Comparison of ENCODE assay signal across 20 cellular contexts in the genomic region with DNA sequence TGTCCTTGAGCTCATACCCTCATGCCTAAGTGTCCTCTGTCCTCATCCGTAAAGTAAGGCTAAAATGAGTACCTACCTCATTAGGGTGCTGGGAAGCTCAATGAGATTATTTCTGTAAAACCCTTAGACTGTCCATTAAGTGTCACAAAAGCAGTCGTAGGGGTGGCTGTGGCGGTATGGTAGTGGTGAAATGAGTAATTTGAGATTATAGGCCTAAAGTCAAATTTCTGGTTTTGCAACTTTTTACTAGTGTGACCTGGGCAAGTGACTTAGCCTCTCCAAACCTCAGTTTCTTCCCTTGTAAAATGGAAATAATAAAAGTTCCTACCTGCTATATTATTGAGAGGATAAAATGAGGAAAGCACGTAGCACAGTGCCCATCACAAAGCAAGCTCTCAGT.
DNase-seq lines count a peak whose midpoint lies in the region; TF ChIP-seq lines count a peak whose summit lies in the region.
"Had no signal": no experiment of that assay in that cellular context is flagged by ENCODE, and none has a peak within 500 bp of the region (broad histone marks: within the 10 kb centered on the region; RNA-seq: fewer than 3 reads in every experiment).

No MANE protein-coding gene starts in this region.

- peaks cover 67% of the 10 kb centered on the region for H3K36me3 Mint-ChIP-seq in MCF 10A (ENCODE audit: insufficient read depth, unreplicated experiment)
- peaks cover 18% of the 10 kb centered on the region for H3K36me3 Mint-ChIP-seq in mesothelial cell of epicardium

- H3K36me3 ChIP-seq in breast epithelium (no peaks in the 10 kb centered on the region), PC-9 (ENCODE audit: low read depth) (peaks cover 15% of the 10 kb centered on the region)

- H3K27ac Mint-ChIP-seq in MCF 10A (ENCODE audit: low read depth, unreplicated experiment) (peak overlapping the region; percentile 61), mesothelial cell of epicardium (peak overlapping the region; percentile 19)

- no peak overlapping the region for H2AFZ ChIP-seq in PC-9
- H2AFZ ChIP-seq: GM23338 had no signal

- peaks cover 20% of the 10 kb centered on the region for H3F3A ChIP-seq in PC-9 (ENCODE audit: insufficient read depth, low read depth)

- H3K27ac ChIP-seq in breast epithelium (no peak overlapping the region), PC-9 (peak overlapping the region; percentile 89)
- H3K27ac ChIP-seq: KMS-11 had no signal

- H3K4me3 Mint-ChIP-seq in MCF 10A (ENCODE audit: unreplicated experiment) (no peak overlapping the region), mesothelial cell of epicardium (no peak overlapping the region)
- H3K4me3 Mint-ChIP-seq: CD4-positive, CD25-positive, alpha-beta regulatory T cell; GM23338 had no signal

- TF ChIP-seq CTCF in MCF 10A (IDR thresholded peaks at IDR 0.05; ENCODE audit: unreplicated experiment) (no peak), breast epithelium (IDR thresholded peaks at IDR 0.05) (no peak), PC-9 (conservative IDR thresholded peaks at IDR 0.05) (no peak), mesothelial cell of epicardium (IDR thresholded peaks at IDR 0.05; ENCODE audit: unreplicated experiment) (no peak)

- DNase-seq in MCF 10A (ENCODE audit: unreplicated experiment) (no peak), breast epithelium (ENCODE audit: low spot score in 2 of 2) (no peak), PC-9 (peak; percentile 23 to 82), mesothelial cell of epicardium (ENCODE audit: low spot score in 2 of 2, unreplicated experiment in 2 of 2) (no peak), NCI-H2196 (lab: John Stamatoyannopoulos, UW; ENCODE audit: unreplicated experiment) (no peak), SHP77 (lab: John Stamatoyannopoulos, UW) (no peak), NCI-H526 treated with DMSO at 0.1 percent for 48 hours (lab: John Stamatoyannopoulos, UW) (no peak)
- DNase-seq: BE2C; CD4-positive, CD25-positive, alpha-beta regulatory T cell; COR-L47; HCEC 1CT; IMR-90; MV-4-11; NCI-H1105 treated with DMSO at 0.1 percent for 48 hours; NCI-H2081 treated with DMSO at 0.1 percent for 48 hours; NCI-H2227 treated with DMSO at 0.1 percent for 48 hours; NCI-H510A treated with DMSO at 0.1 percent for 48 hours; NCI-H82 had no signal

- TF ChIP-seq POLR2A in breast epithelium (IDR thresholded peaks at IDR 0.05): no peak

- no peaks in the 10 kb centered on the region for H3K9me2 ChIP-seq in PC-9 (ENCODE audit: insufficient read depth)

- H3K4me1 Mint-ChIP-seq in MCF 10A (ENCODE audit: insufficient read depth, unreplicated experiment) (no peaks in the 10 kb centered on the region), mesothelial cell of epicardium (peaks cover 64% of the 10 kb centered on the region)
- H3K4me1 Mint-ChIP-seq: CD4-positive, CD25-positive, alpha-beta regulatory T cell had no signal

- CTCF ChIA-PET in MCF 10A (lab: Yijun Ruan, JAX) (no interaction called here), PC-9 (lab: Charles Lee) (interaction anchor here (0.5 to 0.7 kb wide), 3 partner anchors 149 to 230 kb away, joined by 3 to 6 read pairs (median 3); no protein-coding TSS in a partner anchor)

- intact Hi-C loops in MCF 10A (cut with micrococcal nuclease): no loop called here
- intact Hi-C loops in breast epithelium (cut with DNase I; ENCODE audit: low total_unique reads): no loop called here
- intact Hi-C loops in PC-9 (cut with micrococcal nuclease; ENCODE audit: unreplicated experiment): no loop called here

- H3K27me3 Mint-ChIP-seq in MCF 10A (ENCODE audit: insufficient read depth, unreplicated experiment): no peaks in the 10 kb centered on the region
- no peaks in the 10 kb centered on the region for H3K27me3 Mint-ChIP-seq in mesothelial cell of epicardium (ENCODE audit: low read depth)
- H3K27me3 Mint-ChIP-seq: CD4-positive, CD25-positive, alpha-beta regulatory T cell had no signal

- POLR2A ChIA-PET in MCF 10A (lab: Yijun Ruan, JAX): interaction anchor here (0.6 kb wide), 1 partner anchor 243 kb away, joined by 3 read pairs; no protein-coding TSS in a partner anchor
- POLR2A ChIA-PET in PC-9 (lab: Charles Lee; ENCODE audit: unreplicated experiment): interaction anchor here (0.5 to 0.7 kb wide), 3 partner anchors 10 to 29 kb away, joined by 3 to 5 read pairs (median 3); no protein-coding TSS in a partner anchor

- H3K4me3 ChIP-seq in breast epithelium (no peak overlapping the region), PC-9 (peak overlapping the region; percentile 46; the same call in 1 of the 2 replicates)
- H3K4me3 ChIP-seq: GM23338 had no signal

- H3K4me1 ChIP-seq in breast epithelium (no peaks in the 10 kb centered on the region), PC-9 (replicated peaks; ENCODE audit: insufficient read depth) (peaks cover 60% of the 10 kb centered on the region)
- H3K4me1 ChIP-seq: BE2C had no signal

- no peaks in the 10 kb centered on the region for H4K20me1 ChIP-seq in PC-9 (ENCODE audit: insufficient read depth)

- BruUV-seq in MCF 10A (replicated peaks; lab: Mats Ljungman, UMichigan) (no TSS peak), PC-9 (replicated peaks; lab: Mats Ljungman, UMichigan) (no TSS peak)

- peaks cover 6% of the 10 kb centered on the region; the same call in 1 of the 2 replicates for H3K79me2 ChIP-seq in PC-9 (ENCODE audit: low read depth)

- no peaks in the 10 kb centered on the region for H3K9me3 Mint-ChIP-seq in MCF 10A (ENCODE audit: unreplicated experiment)
- no peaks in the 10 kb centered on the region for H3K9me3 Mint-ChIP-seq in mesothelial cell of epicardium
- H3K9me3 Mint-ChIP-seq: GM23338 had no signal

- no peaks in the 10 kb centered on the region for H3K9me3 ChIP-seq in breast epithelium
- H3K9me3 ChIP-seq in PC-9 (ENCODE audit: insufficient read depth, low read depth): no peaks in the 10 kb centered on the region
- H3K9me3 ChIP-seq: BE2C had no signal

- H3K27me3 ChIP-seq in breast epithelium: no peaks in the 10 kb centered on the region
- no peaks in the 10 kb centered on the region for H3K27me3 ChIP-seq in PC-9 (ENCODE audit: insufficient read depth, low read depth)
- H3K27me3 ChIP-seq: BE2C had no signal

- peak overlapping the region; percentile 77 for H3K4me2 ChIP-seq in PC-9
- H3K4me2 ChIP-seq: GM23338, KMS-11 had no signal

Comparison
In these comparisons a context has a peak if more than half of its experiments do, and no peak if none do; other contexts are left out.
1. DNase-seq: peak in PC-9 (2 of 2); none in MCF 10A (single experiment), breast epithelium (0 of 2), mesothelial cell of epicardium (0 of 2), NCI-H2196 (single experiment), SHP77 (0 of 2) and NCI-H526 treated with DMSO at 0.1 percent for 48 hours (single experiment).